1 cellular context compared by ENCODE assay signal in genomic region chr13:111955412-111955769, GRCh38.
TF ChIP-seq lines count a peak whose summit lies in the region.

No MANE protein-coding gene starts in this region.

TF ChIP-seq in HCT116, 20 proteins besides CTCF, POLR2A, EP300 and RAD21 (continued from another document):
- no peak for TF ChIP-seq ZBTB33 (IDR thresholded peaks at IDR 0.05; ENCODE audit: extremely low read depth, insufficient replicate concordance, low read length)
- TF ChIP-seq MAX (IDR thresholded peaks at IDR 0.05) = no peak
- no peak for TF ChIP-seq ZNF274 (IDR thresholded peaks at IDR 0.05; ENCODE audit: low read depth, low read length)
